In genomic region chr9:20941177-20941690, GRCh38 we compare ENCODE assay signal across 8 cellular contexts.
A peak's percentile ranks its signal among the peaks of the same experiment; 100 is the strongest.
DNase-seq lines count a peak whose midpoint lies in the region; FAIRE-seq and TF ChIP-seq lines count a peak whose summit lies in the region.

No MANE protein-coding gene starts in this region.

- DNase-seq in G401 (ENCODE audit: low spot score) (peak; percentile 85), GM23248 (peak; percentile 84), KG1 (lab: John Stamatoyannopoulos, UW) (peak; percentile 70), PC-9 (peak; percentile 34), foreskin fibroblast (peak; percentile 53 to 83), ovary (peak; percentile 29 to 50 (median 41)), urothelium cell line (ENCODE audit: low spot score) (peak; percentile 42)
- peak; percentile 28 for DNase-seq in activated T-helper 1 cell treated with anti-CD3 and anti-CD28 coated beads, Interleukin-12 subunit alpha, Interleukin-12 subunit beta, Interleukin-2, Interleukin-4 antibody, amounts not matched to agents 30 ng/mL and 10 ng/mL and 1 ng/mL, durations not matched to agents 14 hours and 24 hours and 36 hours (ENCODE audit: low spot score)

- 0 out of 2 replicates have a peak, but pooled peaks cover 7% of the 10 kb centered on the region for H3K36me3 ChIP-seq in GM23248 (ENCODE audit: low read depth)
- H3K36me3 ChIP-seq in PC-9 (ENCODE audit: low read depth), result no peaks in the 10 kb centered on the region
- no peaks in the 10 kb centered on the region for H3K36me3 ChIP-seq in ovary

- H3K27me3 Mint-ChIP-seq in activated T-helper 1 cell treated with anti-CD3 and anti-CD28 coated beads, Interleukin-12 subunit alpha, Interleukin-12 subunit beta, Interleukin-2, Interleukin-4 antibody, amounts not matched to agents 30 ng/mL and 10 ng/mL and 1 ng/mL, durations not matched to agents 14 hours and 24 hours and 36 hours (ENCODE audit: insufficient read depth), result no peaks in the 10 kb centered on the region

- peak; percentile 82 for TF ChIP-seq CTCF in PC-9 (conservative IDR thresholded peaks at IDR 0.05)
- peak; percentile 80 for TF ChIP-seq CTCF in foreskin fibroblast (IDR thresholded peaks at IDR 0.05; ENCODE audit: low read depth, low read length)
- peak; percentile 60 to 85 (median 75) for TF ChIP-seq CTCF in ovary (IDR thresholded peaks at IDR 0.05)

- H3K4me3 Mint-ChIP-seq in activated T-helper 1 cell treated with anti-CD3 and anti-CD28 coated beads, Interleukin-12 subunit alpha, Interleukin-12 subunit beta, Interleukin-2, Interleukin-4 antibody, amounts not matched to agents 30 ng/mL and 10 ng/mL and 1 ng/mL, durations not matched to agents 14 hours and 24 hours and 36 hours, result no peak overlapping the region

- H4K20me1 ChIP-seq in GM23248 (ENCODE audit: insufficient read depth), result no peaks in the 10 kb centered on the region
- H4K20me1 ChIP-seq in PC-9 (ENCODE audit: insufficient read depth), result no peaks in the 10 kb centered on the region

- no peak for TF ChIP-seq EP300 in ovary (IDR thresholded peaks at IDR 0.05)

- no peak overlapping the region for H2AFZ ChIP-seq in GM23248
- H2AFZ ChIP-seq in PC-9, result no peak overlapping the region

- no peaks in the 10 kb centered on the region for H3K9me3 ChIP-seq in GM23248 (ENCODE audit: low read depth)
- H3K9me3 ChIP-seq in PC-9 (ENCODE audit: insufficient read depth, low read depth), result no peaks in the 10 kb centered on the region
- H3K9me3 ChIP-seq in ovary, result no peaks in the 10 kb centered on the region

- intact Hi-C loops in PC-9 (cut with micrococcal nuclease; ENCODE audit: unreplicated experiment), result loop anchor here (1.0 kb wide), 4 partner anchors 170 to 1015 kb away; no protein-coding TSS in a partner anchor
- intact Hi-C loops in activated T-helper 1 cell treated with anti-CD3 and anti-CD28 coated beads, Interleukin-12 subunit alpha, Interleukin-12 subunit beta, Interleukin-2, Interleukin-4 antibody, amounts not matched to agents 30 ng/mL and 10 ng/mL and 1 ng/mL, durations not matched to agents 14 hours and 24 hours and 36 hours (cut with micrococcal nuclease), result loop anchor here (1.0 to 10.0 kb wide), 9 partner anchors 56 to 1446 kb away; no protein-coding TSS in a partner anchor
- intact Hi-C loops in ovary (cut with DNase I), result loop anchor here (5.0 to 10.0 kb wide), 5 partner anchors 316 to 1014 kb away; partner anchors contain the start of gene MLLT3 (in 2 of the 4)

- H3K4me1 ChIP-seq in GM23248 (ENCODE audit: insufficient read depth) (no peaks in the 10 kb centered on the region), PC-9 (replicated peaks; ENCODE audit: insufficient read depth) (no peaks in the 10 kb centered on the region), ovary (ENCODE audit: insufficient read depth) (no peaks in the 10 kb centered on the region)

- no peaks in the 10 kb centered on the region for H3K9me3 Mint-ChIP-seq in activated T-helper 1 cell treated with anti-CD3 and anti-CD28 coated beads, Interleukin-12 subunit alpha, Interleukin-12 subunit beta, Interleukin-2, Interleukin-4 antibody, amounts not matched to agents 30 ng/mL and 10 ng/mL and 1 ng/mL, durations not matched to agents 14 hours and 24 hours and 36 hours

- H3K4me3 ChIP-seq in GM23248 (no peak overlapping the region), PC-9 (no peak overlapping the region), foreskin fibroblast (ENCODE audit: low read depth in 1 of 2, low read length in 2 of 2) (no peak overlapping the region), ovary (no peak overlapping the region)

- CTCF ChIA-PET in PC-9 (lab: Charles Lee), result interaction anchor here (0.7 to 1.0 kb wide), 5 partner anchors 10 to 584 kb away, joined by 3 read pairs; no protein-coding TSS in a partner anchor

- POLR2A ChIA-PET in PC-9 (lab: Charles Lee; ENCODE audit: unreplicated experiment), result no interaction called here

- in situ Hi-C loops in G401 (cut with HindIII; ENCODE audit: low sequenced_read_pairs), result no loop called here
- in situ Hi-C loops in GM23248 (cut with MboI), result loop anchor here (10.0 to 25.0 kb wide), 3 partner anchors 316 to 1029 kb away; partner anchors contain the start of gene MLLT3

- H3K79me2 ChIP-seq in GM23248 (ENCODE audit: insufficient read depth), result no peaks in the 10 kb centered on the region
- H3K79me2 ChIP-seq in PC-9 (ENCODE audit: low read depth), result no peaks in the 10 kb centered on the region

- H3K9me2 ChIP-seq in GM23248 (ENCODE audit: insufficient read depth), result no peaks in the 10 kb centered on the region
- no peaks in the 10 kb centered on the region for H3K9me2 ChIP-seq in PC-9 (ENCODE audit: insufficient read depth)

- no TSS peak for BruUV-seq in PC-9 (replicated peaks; lab: Mats Ljungman, UMichigan)

- no peak overlapping the region for H3K9ac ChIP-seq in GM23248

- no peaks in the 10 kb centered on the region for H3K27me3 ChIP-seq in GM23248 (replicated peaks; ENCODE audit: insufficient read depth)
- H3K27me3 ChIP-seq in PC-9 (ENCODE audit: insufficient read depth, low read depth), result no peaks in the 10 kb centered on the region
- no peaks in the 10 kb centered on the region for H3K27me3 ChIP-seq in ovary

- peaks cover 3% of the 10 kb centered on the region for H3K36me3 Mint-ChIP-seq in activated T-helper 1 cell treated with anti-CD3 and anti-CD28 coated beads, Interleukin-12 subunit alpha, Interleukin-12 subunit beta, Interleukin-2, Interleukin-4 antibody, amounts not matched to agents 30 ng/mL and 10 ng/mL and 1 ng/mL, durations not matched to agents 14 hours and 24 hours and 36 hours (ENCODE audit: low read depth)

- TF ChIP-seq POLR2A in ovary (IDR thresholded peaks at IDR 0.05), result no peak

- H3F3A ChIP-seq in GM23248 (ENCODE audit: insufficient read depth) (peaks cover 10% of the 10 kb centered on the region; the same call in 1 of the 2 replicates), PC-9 (ENCODE audit: insufficient read depth, low read depth) (no peaks in the 10 kb centered on the region)

- WGBS in GM23248 (ENCODE audit: low coverage in 1 of 2, low lambda C conversion rate in 2 of 2, missing lambda C conversion rate in 2 of 2), 2 experiments, result 2% methylated on average over 7 of the region's 7 CpGs
- 5 to 6% (median 6%) methylated on average over 7 of the region's 7 CpGs for WGBS in ovary, 3 donors

- peaks cover 7% of the 10 kb centered on the region for H3K4me1 Mint-ChIP-seq in activated T-helper 1 cell treated with anti-CD3 and anti-CD28 coated beads, Interleukin-12 subunit alpha, Interleukin-12 subunit beta, Interleukin-2, Interleukin-4 antibody, amounts not matched to agents 30 ng/mL and 10 ng/mL and 1 ng/mL, durations not matched to agents 14 hours and 24 hours and 36 hours (ENCODE audit: low read depth)

- H3K27ac Mint-ChIP-seq in activated T-helper 1 cell treated with anti-CD3 and anti-CD28 coated beads, Interleukin-12 subunit alpha, Interleukin-12 subunit beta, Interleukin-2, Interleukin-4 antibody, amounts not matched to agents 30 ng/mL and 10 ng/mL and 1 ng/mL, durations not matched to agents 14 hours and 24 hours and 36 hours, result no peak overlapping the region

- no peak for FAIRE-seq in urothelium cell line (lab: Jason Lieb, UNC)

- H3K27ac ChIP-seq in GM23248 (no peak overlapping the region), PC-9 (no peak overlapping the region), ovary (no peak overlapping the region)

- H3K4me2 ChIP-seq in GM23248 (ENCODE audit: unreplicated experiment), result no peak overlapping the region
- H3K4me2 ChIP-seq in PC-9, result no peak overlapping the region

Comparison
In these comparisons a context has a peak if more than half of its experiments do, and no peak if none do; other contexts are left out.
1. DNase-seq: peak in every context shown above with its lines; median percentile 85 in G401; 84 in GM23248; 70 in KG1; 68 in foreskin fibroblast; 42 in urothelium cell line; 41 in ovary; 34 in PC-9; 28 in activated T-helper 1 cell treated with anti-CD3 and anti-CD28 coated beads, Interleukin-12 subunit alpha, Interleukin-12 subunit beta, Interleukin-2, Interleukin-4 antibody, amounts not matched to agents 30 ng/mL and 10 ng/mL and 1 ng/mL, durations not matched to agents 14 hours and 24 hours and 36 hours.